In genomic region chr9:129285979-129286772, GRCh38 we compare ENCODE assay signal across 21 cellular contexts.
DNase-seq lines count a peak whose midpoint lies in the region; ATAC-seq and TF ChIP-seq lines count a peak whose summit lies in the region.
"Had no signal": no experiment of that assay in that cellular context is flagged by ENCODE, and none has a peak within 500 bp of the region (broad histone marks: within the 10 kb centered on the region; RNA-seq: fewer than 3 reads in every experiment).

No MANE protein-coding gene starts in this region.

- no peaks in the 10 kb centered on the region for H3K36me3 Mint-ChIP-seq in neural crest cell (ENCODE audit: low read depth)
- H3K36me3 Mint-ChIP-seq: activated naive CD4-positive, alpha-beta T cell treated with anti-CD3 and anti-CD28 coated beads, Interleukin-2, amount 50 U/mL, for 24 hours had no signal

- H3K27ac Mint-ChIP-seq in neural crest cell (ENCODE audit: unreplicated experiment): peak overlapping the region; percentile 44
- H3K27ac Mint-ChIP-seq: activated naive CD4-positive, alpha-beta T cell treated with anti-CD3 and anti-CD28 coated beads, Interleukin-2, amount 50 U/mL, for 24 hours; GM23338; stimulated activated naive CD8-positive, alpha-beta T cell treated with anti-CD3 and anti-CD28 coated beads, Interleukin-15, Interleukin-2, amounts not matched to agents 100 ng/mL and 50 ng/mL, for 24 hours had no signal

- H3K27me3 ChIP-seq in right atrium auricular region: no peaks in the 10 kb centered on the region
- no peaks in the 10 kb centered on the region for H3K27me3 ChIP-seq in right cardiac atrium (ENCODE audit: control insufficient read depth, insufficient read depth)
- no peaks in the 10 kb centered on the region for H3K27me3 ChIP-seq in upper lobe of right lung
- H3K27me3 ChIP-seq: pancreas, upper lobe of left lung had no signal

- H3K4me1 Mint-ChIP-seq in neural crest cell: peaks cover 43% of the 10 kb centered on the region
- H3K4me1 Mint-ChIP-seq: activated naive CD4-positive, alpha-beta T cell treated with anti-CD3 and anti-CD28 coated beads, Interleukin-2, amount 50 U/mL, for 24 hours had no signal

- H3K9me3 Mint-ChIP-seq in neural crest cell: no peaks in the 10 kb centered on the region
- H3K9me3 Mint-ChIP-seq: activated naive CD4-positive, alpha-beta T cell treated with anti-CD3 and anti-CD28 coated beads, Interleukin-2, amount 50 U/mL, for 24 hours; GM23338; stimulated activated naive CD8-positive, alpha-beta T cell treated with anti-CD3 and anti-CD28 coated beads, Interleukin-15, Interleukin-2, amounts not matched to agents 100 ng/mL and 50 ng/mL, for 24 hours had no signal

- H3K27ac ChIP-seq in right atrium auricular region: no peak overlapping the region
- no peak overlapping the region for H3K27ac ChIP-seq in right cardiac atrium (ENCODE audit: low read length)
- H3K27ac ChIP-seq in upper lobe of right lung: no peak overlapping the region
- H3K27ac ChIP-seq: left ventricle myocardium inferior, pancreas, upper lobe of left lung had no signal

- no peak overlapping the region for H3K4me3 Mint-ChIP-seq in neural crest cell
- H3K4me3 Mint-ChIP-seq: activated naive CD4-positive, alpha-beta T cell treated with anti-CD3 and anti-CD28 coated beads, Interleukin-2, amount 50 U/mL, for 24 hours; GM23338; stimulated activated naive CD8-positive, alpha-beta T cell treated with anti-CD3 and anti-CD28 coated beads, Interleukin-15, Interleukin-2, amounts not matched to agents 100 ng/mL and 50 ng/mL, for 24 hours had no signal

- H3K4me1 ChIP-seq in right atrium auricular region (peaks cover 0 to 7% of the 10 kb centered on the region in 2 donors), right cardiac atrium (ENCODE audit: control insufficient read depth, insufficient read depth, low read length) (peaks cover 2% of the 10 kb centered on the region), upper lobe of right lung (peaks cover 18% of the 10 kb centered on the region)

- H3K9me3 ChIP-seq in right atrium auricular region: no peaks in the 10 kb centered on the region
- H3K9me3 ChIP-seq in right cardiac atrium (ENCODE audit: control insufficient read depth, low read length): no peaks in the 10 kb centered on the region
- H3K9me3 ChIP-seq in upper lobe of right lung: no peaks in the 10 kb centered on the region
- H3K9me3 ChIP-seq: left ventricle myocardium inferior, pancreas, upper lobe of left lung had no signal

- 96% methylated on average over 23 of the region's 23 CpGs for WGBS in right cardiac atrium

- ATAC-seq in right cardiac atrium (no peak), upper lobe of right lung (no peak), GM18517 (IDR thresholded peaks at IDR 0.05; ENCODE audit: unreplicated experiment) (no peak)
- ATAC-seq: GM23338, pancreas had no signal

- no peak overlapping the region for H3K4me3 ChIP-seq in right atrium auricular region
- no peak overlapping the region for H3K4me3 ChIP-seq in right cardiac atrium (ENCODE audit: low read length)
- H3K4me3 ChIP-seq in upper lobe of right lung: no peak overlapping the region
- H3K4me3 ChIP-seq: GM23338, left ventricle myocardium inferior, pancreas, upper lobe of left lung had no signal

- DNase-seq in right atrium auricular region (ENCODE audit: low spot score): peak; percentile 55
- no peak for DNase-seq in right cardiac atrium
- peak; percentile 42 for DNase-seq in ecto neural progenitor cell (ENCODE audit: low spot score)
- DNase-seq in neural crest cell (ENCODE audit: low read depth, low spot score): no peak
- peak; percentile 57 for DNase-seq in upper lobe of right lung
- no peak for DNase-seq in DMS153 treated with DMSO at 0.1 percent for 48 hours (lab: John Stamatoyannopoulos, UW; ENCODE audit: unreplicated experiment)
- no peak for DNase-seq in CD1c-positive myeloid dendritic cell (ENCODE audit: extremely low spot score)
- DNase-seq: activated CD4-positive, alpha-beta T cell treated with anti-CD3 and anti-CD28 coated beads for 4 hours; activated T-cell treated with anti-CD3 and anti-CD28 coated beads, Interleukin-2, amount 50 U/mL, for 48 hours; DND-41; left ventricle myocardium inferior; MM.1S; NCI-H146; NCI-H2171; NCI-H69 had no signal

- H3K27me3 Mint-ChIP-seq in neural crest cell (ENCODE audit: low read depth): no peaks in the 10 kb centered on the region
- H3K27me3 Mint-ChIP-seq: activated naive CD4-positive, alpha-beta T cell treated with anti-CD3 and anti-CD28 coated beads, Interleukin-2, amount 50 U/mL, for 24 hours had no signal

- H3K36me3 ChIP-seq in right atrium auricular region (no peaks in the 10 kb centered on the region), upper lobe of right lung (no peaks in the 10 kb centered on the region)
- H3K36me3 ChIP-seq: left ventricle myocardium inferior, pancreas had no signal

- TF ChIP-seq CTCF in right atrium auricular region (IDR thresholded peaks at IDR 0.05): no peak
- no peak for TF ChIP-seq CTCF in neural crest cell (conservative IDR thresholded peaks at IDR 0.05)
- no peak for TF ChIP-seq CTCF in upper lobe of right lung (IDR thresholded peaks at IDR 0.05)

- intact Hi-C loops in right cardiac atrium (cut with DNase I): no loop called here
- intact Hi-C loops in upper lobe of right lung (cut with DNase I): no loop called here

Comparison
In these comparisons a context has a peak if more than half of its experiments do, and no peak if none do; other contexts are left out.
1. DNase-seq: peak in right atrium auricular region (single experiment), ecto neural progenitor cell (single experiment) and upper lobe of right lung (single experiment); none in right cardiac atrium (0 of 3), neural crest cell (single experiment), DMS153 treated with DMSO at 0.1 percent for 48 hours (single experiment) and CD1c-positive myeloid dendritic cell (single experiment).